Comparison of ENCODE assay signal across 11 cellular contexts in the genomic region with DNA sequence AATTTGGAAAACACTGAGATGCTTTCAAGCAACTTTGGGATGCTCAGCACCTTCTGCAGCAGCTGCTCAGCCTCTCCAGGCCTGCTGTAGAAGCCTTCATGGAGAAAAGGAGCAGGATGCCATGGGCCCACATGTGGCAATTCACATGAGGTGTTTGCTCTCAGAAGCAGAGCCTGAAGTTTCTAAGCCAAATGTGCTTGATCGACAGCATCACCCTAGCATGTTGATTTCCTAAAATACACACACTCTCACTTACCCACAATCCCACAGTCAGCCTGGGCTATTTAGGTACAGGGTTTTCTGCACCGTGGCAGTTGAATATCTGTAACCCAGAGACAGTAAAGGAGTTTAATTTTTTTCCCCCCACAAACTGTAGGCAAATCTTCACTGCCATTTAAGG.
DNase-seq lines count a peak whose midpoint lies in the region; ATAC-seq and TF ChIP-seq lines count a peak whose summit lies in the region.
"Had no signal": no experiment of that assay in that cellular context is flagged by ENCODE, and none has a peak within 500 bp of the region (broad histone marks: within the 10 kb centered on the region; RNA-seq: fewer than 3 reads in every experiment).

No MANE protein-coding gene starts in this region.

- no peak for DNase-seq in activated naive CD8-positive, alpha-beta T cell treated with anti-CD3 and anti-CD28 coated beads, Interleukin-2, amount 10 ng/mL, durations not matched to agents 7 days and 5 days
- DNase-seq in sciatic nerve (ENCODE audit: low spot score) (no peak), NCI-H524 treated with DMSO at 0.1 percent for 48 hours (lab: John Stamatoyannopoulos, UW) (no peak)
- DNase-seq: central memory CD4-positive, alpha-beta T cell; islet precursor cell; NCI-H774; substantia nigra had no signal

- intact Hi-C loops in sciatic nerve (cut with DNase I): no loop called here

- H3K4me1 ChIP-seq in neutrophil (ENCODE audit: control insufficient read depth in 1 of 2, insufficient read depth in 1 of 2, low read depth in 1 of 2, low read length in 1 of 2): peaks cover 15 to 18% of the 10 kb centered on the region in 2 experiments

- no peaks in the 10 kb centered on the region for H3K27me3 ChIP-seq in neutrophil

- no peaks in the 10 kb centered on the region for H3K9me3 Mint-ChIP-seq in activated naive CD8-positive, alpha-beta T cell treated with anti-CD3 and anti-CD28 coated beads, Interleukin-2, amount 10 ng/mL, durations not matched to agents 7 days and 5 days

- peak overlapping the region; percentile 50 for H3K27ac Mint-ChIP-seq in activated naive CD8-positive, alpha-beta T cell treated with anti-CD3 and anti-CD28 coated beads, Interleukin-2, amount 10 ng/mL, durations not matched to agents 7 days and 5 days

- no peaks in the 10 kb centered on the region for H3K27me3 Mint-ChIP-seq in activated naive CD8-positive, alpha-beta T cell treated with anti-CD3 and anti-CD28 coated beads, Interleukin-2, amount 10 ng/mL, durations not matched to agents 7 days and 5 days

- H3K27ac ChIP-seq in neutrophil: peak overlapping the region; percentile 46

- no peaks in the 10 kb centered on the region for H3K9me3 ChIP-seq in neutrophil

- H3K4me3 Mint-ChIP-seq in activated naive CD8-positive, alpha-beta T cell treated with anti-CD3 and anti-CD28 coated beads, Interleukin-2, amount 10 ng/mL, durations not matched to agents 7 days and 5 days: no peak overlapping the region

- peaks cover 42% of the 10 kb centered on the region for H3K4me1 Mint-ChIP-seq in activated naive CD8-positive, alpha-beta T cell treated with anti-CD3 and anti-CD28 coated beads, Interleukin-2, amount 10 ng/mL, durations not matched to agents 7 days and 5 days

- no peak overlapping the region for H3K4me3 ChIP-seq in neutrophil (ENCODE audit: low read depth in 1 of 2, low read length in 1 of 2)

- TF ChIP-seq CTCF in neutrophil (IDR thresholded peaks at IDR 0.05): no peak

- H3K36me3 ChIP-seq in neutrophil: peaks cover 98% of the 10 kb centered on the region

- ATAC-seq in GM18519 (IDR thresholded peaks at IDR 0.05; ENCODE audit: low FRiP score, unreplicated experiment) (peak; percentile 50), HG02870 (IDR thresholded peaks at IDR 0.05; ENCODE audit: unreplicated experiment) (peak; percentile 32), sciatic nerve (no peak), HG03139 (IDR thresholded peaks at IDR 0.05; ENCODE audit: unreplicated experiment) (no peak)
- no peak for ATAC-seq in activated naive CD8-positive, alpha-beta T cell treated with anti-CD3 and anti-CD28 coated beads, Interleukin-2, amount 10 ng/mL, durations not matched to agents 7 days and 5 days (ENCODE audit: low read depth)

- POLR2A ChIA-PET in activated naive CD8-positive, alpha-beta T cell treated with anti-CD3 and anti-CD28 coated beads, Interleukin-2, amount 10 ng/mL, durations not matched to agents 7 days and 5 days (lab: Charles Lee): no interaction called here

- H3K36me3 Mint-ChIP-seq in activated naive CD8-positive, alpha-beta T cell treated with anti-CD3 and anti-CD28 coated beads, Interleukin-2, amount 10 ng/mL, durations not matched to agents 7 days and 5 days: peaks cover 54% of the 10 kb centered on the region

Comparison
In these comparisons a context has a peak if more than half of its experiments do, and no peak if none do; other contexts are left out.
1. ATAC-seq: peak in GM18519 (single experiment) and HG02870 (single experiment); none in activated naive CD8-positive, alpha-beta T cell treated with anti-CD3 and anti-CD28 coated beads, Interleukin-2, amount 10 ng/mL, durations not matched to agents 7 days and 5 days (single experiment), sciatic nerve (single experiment) and HG03139 (single experiment).